In genomic region chr6:122495612-122496011, GRCh38 we compare ENCODE assay signal across 11 cellular contexts. TPM values are rescaled to one million over a fixed set of nuclear protein-coding genes. Genes with fewer than 3 reads are reported as not detected.
DNase-seq lines count a peak whose midpoint lies in the region; ATAC-seq and TF ChIP-seq lines count a peak whose summit lies in the region.
"Had no signal": no experiment of that assay in that cellular context is flagged by ENCODE, and none has a peak within 500 bp of the region (broad histone marks: within the 10 kb centered on the region; RNA-seq: fewer than 3 reads in every experiment).

No MANE protein-coding gene starts in this region.

- TF ChIP-seq CTCF in endothelial cell (IDR thresholded peaks at IDR 0.05; ENCODE audit: unreplicated experiment), result no peak

- H3K9me3 ChIP-seq in MG63, result no peaks in the 10 kb centered on the region
- H3K9me3 ChIP-seq: SJSA1 had no signal

- no peak for DNase-seq in endothelial cell (ENCODE audit: low spot score)
- no peak for DNase-seq in DMS153 treated with DMSO at 0.1 percent for 48 hours (lab: John Stamatoyannopoulos, UW; ENCODE audit: unreplicated experiment)
- no peak for DNase-seq in NCI-H1930 (lab: John Stamatoyannopoulos, UW)
- no peak for DNase-seq in MG63
- DNase-seq: activated CD4-positive, alpha-beta T cell treated with anti-CD3 and anti-CD28 coated beads, Interleukin-2, amount 50 U/mL, for 1 hour; DMS79 treated with DMSO at 0.1 percent for 48 hours had no signal

- ATAC-seq in GM18909 (IDR thresholded peaks at IDR 0.05; ENCODE audit: poor library complexity, unreplicated experiment) (peak; percentile 74), GM21717 (IDR thresholded peaks at IDR 0.05; ENCODE audit: unreplicated experiment) (peak; percentile 66), HG03378 (IDR thresholded peaks at IDR 0.05; ENCODE audit: unreplicated experiment) (peak; percentile 60)

- H3K4me3 Mint-ChIP-seq in endothelial cell (ENCODE audit: unreplicated experiment), result peak overlapping the region; percentile 70

- H3K27me3 ChIP-seq in MG63, result no peaks in the 10 kb centered on the region
- H3K27me3 ChIP-seq: SJSA1 had no signal

- no peaks in the 10 kb centered on the region for H3K36me3 ChIP-seq in MG63
- H3K36me3 ChIP-seq: SJSA1 had no signal

- H3K4me1 Mint-ChIP-seq in endothelial cell (ENCODE audit: unreplicated experiment), result no peaks in the 10 kb centered on the region

- H3K9me3 Mint-ChIP-seq in endothelial cell (ENCODE audit: unreplicated experiment), result peaks cover 2% of the 10 kb centered on the region

- H3K27ac Mint-ChIP-seq in endothelial cell (ENCODE audit: unreplicated experiment), result no peak overlapping the region

- no peaks in the 10 kb centered on the region for H3K27me3 Mint-ChIP-seq in endothelial cell (ENCODE audit: unreplicated experiment)

- peaks cover 57% of the 10 kb centered on the region for H3K36me3 Mint-ChIP-seq in endothelial cell (ENCODE audit: low read depth, unreplicated experiment)

- H3K4me3 ChIP-seq in MG63, result no peak overlapping the region
- H3K4me3 ChIP-seq: SJSA1, smooth muscle cell had no signal

RNA-seq across cellular contexts. Expression of gene SERINC1, which starts 24.0 kb away (rescaled TPM):
- total RNA-seq in endothelial cell (ENCODE audit: unreplicated experiment), result 102 TPM
- total RNA-seq in MG63 (2014; rRNA removed; shearing (Covaris generic); ENCODE audit: low replicate concordance), result 50.5 and 77.6 TPM in 2 replicates
